Comparison of ENCODE assay signal across 29 cellular contexts in genomic region chr3:151690645-151691044, GRCh38. TPM values are rescaled to one million over a fixed set of nuclear protein-coding genes. Genes with fewer than 3 reads are reported as not detected.
"Had no signal": no experiment of that assay in that cellular context is flagged by ENCODE, and none has a peak within 500 bp of the region (broad histone marks: within the 10 kb centered on the region; RNA-seq: fewer than 3 reads in every experiment).

No MANE protein-coding gene starts in this region.

- H3K4me1 ChIP-seq: suprapubic skin, testis, thyroid gland, upper lobe of left lung, upper lobe of right lung, uterus, vagina had no signal

- H3K27me3 ChIP-seq: stomach, suprapubic skin, testis, thyroid gland, tibial artery, tibial nerve, transverse colon, upper lobe of left lung, upper lobe of right lung, uterus, vagina had no signal

- ATAC-seq: stimulated activated effector memory CD8-positive, alpha-beta T cell treated with anti-CD3 and anti-CD28 coated beads, Interleukin-12 subunit alpha, Interleukin-12 subunit beta, amount 100 ng/mL, for 72 hours; stimulated activated memory B cell treated with anti-CD40 and anti-IgM and Interleukin-4, amounts not matched to agents 10 μg/mL and 1 μg/mL and 100 μg/mL, for 72 hours; stimulated activated naive B cell treated with anti-CD40 and anti-IgM and Interleukin-4, amounts not matched to agents 10 μg/mL and 1 μg/mL and 100 μg/mL, for 72 hours; stimulated activated naive CD8-positive, alpha-beta T cell treated with anti-CD3 and anti-CD28 coated beads, Interleukin-15, amount 100 ng/mL, for 72 hours; stimulated activated naive CD8-positive, alpha-beta T cell treated with anti-CD3 and anti-CD28 coated beads, Interleukin-15, Interleukin-2, amounts not matched to agents 100 U/mL and 50 U/mL, for 24 hours; upper lobe of right lung had no signal

- H3K27ac ChIP-seq: stomach, suprapubic skin, testis, thoracic aorta, thyroid gland, tibial artery, tibial nerve, transverse colon, upper lobe of left lung, upper lobe of right lung, uterus, vagina had no signal

- FAIRE-seq: urothelium cell line had no signal

- DNase-seq: stimulated activated CD4-positive, alpha-beta T cell treated with anti-CD3 and anti-CD28 coated beads, Interleukin-2, amount 100 ng/mL, for 48 hours; stimulated activated CD4-positive, alpha-beta T cell treated with anti-CD3 and anti-CD28 coated beads, Interleukin-4, amount 100 ng/mL, for 1 hour; stimulated activated CD4-positive, alpha-beta T cell treated with anti-CD3 and anti-CD28 coated beads, Interleukin-4, amount 100 ng/mL, for 24 hours; stimulated activated CD4-positive, alpha-beta T cell treated with anti-CD3 and anti-CD28 coated beads, Interleukin-4, amount 100 ng/mL, for 4 hours; stimulated activated CD8-positive, alpha-beta memory T cell treated with anti-CD3 and anti-CD28 coated beads, Interleukin-4, amount 100 ng/mL, for 48 hours; stimulated activated naive B cell treated with anti-CD40 and anti-IgM and Interleukin-4, amounts not matched to agents 10 μg/mL and 1 μg/mL and 100 μg/mL, for 72 hours; stimulated activated naive CD4-positive, alpha-beta T cell; stimulated activated naive CD4-positive, alpha-beta T cell treated with Interleukin-2 at 50 U/mL for 16 hours; stimulated activated naive CD8-positive, alpha-beta T cell treated with anti-CD3 and anti-CD28 coated beads, Interleukin-15, amount 100 ng/mL, for 72 hours; stimulated activated naive CD8-positive, alpha-beta T cell treated with anti-CD3 and anti-CD28 coated beads, Interleukin-15, Interleukin-2, amounts not matched to agents 100 U/mL and 50 U/mL, for 24 hours; stomach; substantia nigra; testis; thyroid gland; tibial artery; transverse colon; trophoblast cell; upper lobe of left lung; upper lobe of right lung; uterus had no signal

- H3K9me3 ChIP-seq: stomach, suprapubic skin, testis, thoracic aorta, thyroid gland, tibial artery, tibial nerve, transverse colon, upper lobe of left lung, upper lobe of right lung, uterus, vagina had no signal

- H3K36me3 ChIP-seq: stomach, suprapubic skin, thoracic aorta, thyroid gland, tibial artery, tibial nerve, transverse colon, upper lobe of left lung, upper lobe of right lung, uterus, vagina had no signal

- H3K4me3 ChIP-seq: stomach, suprapubic skin, testis, thoracic aorta, thyroid gland, tibial artery, tibial nerve, transverse colon, upper lobe of left lung, upper lobe of right lung, uterus, vagina had no signal

RNA-seq across cellular contexts. Expression of gene AADACL2, which starts 43.1 kb away (rescaled TPM):
- total RNA-seq: temporal lobe, testis, thoracic aorta, thyroid gland, transverse colon, upper lobe of right lung, ureter had no signal
- polyA plus RNA-seq: stomach had no signal
